ENCODE assay signal across 13 cellular contexts in genomic region chr14:67998804-67999203, GRCh38.
"Had no signal": no experiment of that assay in that cellular context is flagged by ENCODE, and none has a peak within 500 bp of the region (broad histone marks: within the 10 kb centered on the region; RNA-seq: fewer than 3 reads in every experiment).

No MANE protein-coding gene starts in this region.

- H3K27ac Mint-ChIP-seq: activated CD4-positive, alpha-beta memory T cell treated with anti-CD3 and anti-CD28 coated beads for 36 hours; memory B cell had no signal

- DNase-seq: activated CD4-positive, alpha-beta memory T cell treated with anti-CD3 and anti-CD28 coated beads for 36 hours; activated CD4-positive, alpha-beta T cell treated with anti-CD3 and anti-CD28 coated beads for 1 hour; esophagus squamous epithelium; left lung; right cardiac atrium; stimulated activated CD4-positive, alpha-beta T cell treated with anti-CD3 and anti-CD28 coated beads, Interleukin-12 subunit alpha, Interleukin-12 subunit beta, amount 100 ng/mL, for 4 hours; stimulated activated naive CD4-positive, alpha-beta T cell treated with Interleukin-2 at 50 U/mL for 16 hours; T1000; upper lobe of right lung had no signal

- H3K4me3 ChIP-seq: ascending aorta, cardiac muscle cell, esophagus squamous epithelium, left lung, suprapubic skin, upper lobe of right lung had no signal

- H3K27me3 ChIP-seq: ascending aorta, cardiac muscle cell, esophagus squamous epithelium, left lung, suprapubic skin, upper lobe of right lung had no signal

- H3K27me3 Mint-ChIP-seq: activated CD4-positive, alpha-beta memory T cell treated with anti-CD3 and anti-CD28 coated beads for 36 hours; memory B cell had no signal

- H3K9me3 Mint-ChIP-seq: memory B cell had no signal

- H3K36me3 ChIP-seq: ascending aorta, cardiac muscle cell, esophagus squamous epithelium, left lung, suprapubic skin, upper lobe of right lung had no signal

- H3K4me3 Mint-ChIP-seq: activated CD4-positive, alpha-beta memory T cell treated with anti-CD3 and anti-CD28 coated beads for 36 hours; memory B cell had no signal

- H3K9me3 ChIP-seq: ascending aorta, suprapubic skin had no signal

- H3K27ac ChIP-seq: ascending aorta, cardiac muscle cell, esophagus squamous epithelium, suprapubic skin, upper lobe of right lung had no signal

- H3K4me1 ChIP-seq: ascending aorta had no signal
